ENCODE assay signal across 8 cellular contexts in genomic region chr11:4181780-4182721, GRCh38.
DNase-seq lines count a peak whose midpoint lies in the region; ATAC-seq lines count a peak whose summit lies in the region.

No MANE protein-coding gene starts in this region.

- DNase-seq in DMS153 (lab: John Stamatoyannopoulos, UW) (peak; percentile 32), NOMO-1 treated with DMSO at 0.1 percent for 48 hours (lab: John Stamatoyannopoulos, UW; ENCODE audit: unreplicated experiment) (peak; percentile 46), astrocyte of the hippocampus (ENCODE audit: low read depth, low spot score) (peak; percentile 73), iPS-NIHi11 (ENCODE audit: low spot score) (peak; percentile 73), T-helper 9 cell (no peak)
- DNase-seq in stimulated activated CD8-positive, alpha-beta memory T cell treated with anti-CD3 and anti-CD28 coated beads, Interleukin-15, amount 100 ng/mL, for 48 hours (ENCODE audit: low read depth in 2 of 2), result peak; percentile 8 to 27

- ATAC-seq in GM19023 (IDR thresholded peaks at IDR 0.05; ENCODE audit: unreplicated experiment), result peak; percentile 76
- ATAC-seq in HG03280 (IDR thresholded peaks at IDR 0.05; ENCODE audit: unreplicated experiment), result peak; percentile 71
